In genomic region chr18:35771172-35771571, GRCh38 we compare ENCODE assay signal across 28 cellular contexts.
"Had no signal": no experiment of that assay in that cellular context is flagged by ENCODE, and none has a peak within 500 bp of the region (broad histone marks: within the 10 kb centered on the region; RNA-seq: fewer than 3 reads in every experiment).

No MANE protein-coding gene starts in this region.

- H3K27me3 ChIP-seq: stomach, suprapubic skin, testis, thyroid gland, tibial nerve, transverse colon, upper lobe of left lung, upper lobe of right lung, uterus, vagina had no signal

- H3K4me3 ChIP-seq: stomach, suprapubic skin, testis, thoracic aorta, thyroid gland, tibial artery, tibial nerve, transverse colon, upper lobe of left lung, upper lobe of right lung, uterus, vagina had no signal

- DNase-seq: stimulated activated CD4-positive, alpha-beta T cell treated with anti-CD3 and anti-CD28 coated beads, Interleukin-2, amount 100 ng/mL, for 48 hours; stimulated activated CD4-positive, alpha-beta T cell treated with anti-CD3 and anti-CD28 coated beads, Interleukin-4, amount 100 ng/mL, for 1 hour; stimulated activated CD4-positive, alpha-beta T cell treated with anti-CD3 and anti-CD28 coated beads, Interleukin-4, amount 100 ng/mL, for 24 hours; stimulated activated CD4-positive, alpha-beta T cell treated with anti-CD3 and anti-CD28 coated beads, Interleukin-4, amount 100 ng/mL, for 4 hours; stimulated activated CD8-positive, alpha-beta memory T cell treated with anti-CD3 and anti-CD28 coated beads, Interleukin-4, amount 100 ng/mL, for 48 hours; stimulated activated naive B cell treated with anti-CD40 and anti-IgM and Interleukin-4, amounts not matched to agents 10 μg/mL and 1 μg/mL and 100 μg/mL, for 72 hours; stimulated activated naive CD4-positive, alpha-beta T cell; stimulated activated naive CD4-positive, alpha-beta T cell treated with Interleukin-2 at 50 U/mL for 16 hours; stimulated activated naive CD8-positive, alpha-beta T cell treated with anti-CD3 and anti-CD28 coated beads, Interleukin-15, amount 100 ng/mL, for 72 hours; stimulated activated naive CD8-positive, alpha-beta T cell treated with anti-CD3 and anti-CD28 coated beads, Interleukin-15, Interleukin-2, amounts not matched to agents 100 U/mL and 50 U/mL, for 24 hours; stomach; substantia nigra; testis; thyroid gland; tibial artery; transverse colon; trophoblast cell; upper lobe of left lung; upper lobe of right lung; uterus had no signal

- H3K36me3 ChIP-seq: stomach, suprapubic skin, thoracic aorta, thyroid gland, tibial artery, tibial nerve, transverse colon, upper lobe of left lung, upper lobe of right lung, uterus, vagina had no signal

- H3K9me3 ChIP-seq: stomach, suprapubic skin, testis, thoracic aorta, thyroid gland, tibial artery, tibial nerve, transverse colon, upper lobe of left lung, upper lobe of right lung, uterus, vagina had no signal

- H3K4me1 ChIP-seq: stomach, suprapubic skin, testis, thyroid gland, tibial artery, tibial nerve, transverse colon, upper lobe of left lung, upper lobe of right lung, uterus, vagina had no signal

- H3K36me3 Mint-ChIP-seq: stimulated activated effector memory CD8-positive, alpha-beta T cell treated with anti-CD3 and anti-CD28 coated beads, Interleukin-12 subunit alpha, Interleukin-12 subunit beta, amount 100 ng/mL, for 72 hours; stimulated activated memory B cell treated with anti-CD40 and anti-IgM and Interleukin-4, amounts not matched to agents 10 μg/mL and 1 μg/mL and 100 μg/mL, for 72 hours; stimulated activated naive B cell treated with anti-CD40 and anti-IgM and Interleukin-4, amounts not matched to agents 10 μg/mL and 1 μg/mL and 100 μg/mL, for 72 hours; type B pancreatic cell had no signal

- H3K27ac Mint-ChIP-seq: stimulated activated effector memory CD8-positive, alpha-beta T cell treated with anti-CD3 and anti-CD28 coated beads, Interleukin-12 subunit alpha, Interleukin-12 subunit beta, amount 100 ng/mL, for 72 hours; stimulated activated memory B cell treated with anti-CD40 and anti-IgM and Interleukin-4, amounts not matched to agents 10 μg/mL and 1 μg/mL and 100 μg/mL, for 72 hours; stimulated activated naive B cell treated with anti-CD40 and anti-IgM and Interleukin-4, amounts not matched to agents 10 μg/mL and 1 μg/mL and 100 μg/mL, for 72 hours; stimulated activated naive CD8-positive, alpha-beta T cell treated with anti-CD3 and anti-CD28 coated beads, Interleukin-15, amount 100 ng/mL, for 72 hours; stimulated activated naive CD8-positive, alpha-beta T cell treated with anti-CD3 and anti-CD28 coated beads, Interleukin-15, Interleukin-2, amounts not matched to agents 100 ng/mL and 50 ng/mL, for 24 hours; type B pancreatic cell had no signal

- H3K27me3 Mint-ChIP-seq: stimulated activated memory B cell treated with anti-CD40 and anti-IgM and Interleukin-4, amounts not matched to agents 10 μg/mL and 1 μg/mL and 100 μg/mL, for 72 hours had no signal

- H3K4me1 Mint-ChIP-seq: stimulated activated effector memory CD8-positive, alpha-beta T cell treated with anti-CD3 and anti-CD28 coated beads, Interleukin-12 subunit alpha, Interleukin-12 subunit beta, amount 100 ng/mL, for 72 hours; stimulated activated naive B cell treated with anti-CD40 and anti-IgM and Interleukin-4, amounts not matched to agents 10 μg/mL and 1 μg/mL and 100 μg/mL, for 72 hours had no signal

- H3K9me3 Mint-ChIP-seq: stimulated activated effector memory CD8-positive, alpha-beta T cell treated with anti-CD3 and anti-CD28 coated beads, Interleukin-12 subunit alpha, Interleukin-12 subunit beta, amount 100 ng/mL, for 72 hours; stimulated activated memory B cell treated with anti-CD40 and anti-IgM and Interleukin-4, amounts not matched to agents 10 μg/mL and 1 μg/mL and 100 μg/mL, for 72 hours; stimulated activated naive CD8-positive, alpha-beta T cell treated with anti-CD3 and anti-CD28 coated beads, Interleukin-15, amount 100 ng/mL, for 72 hours; stimulated activated naive CD8-positive, alpha-beta T cell treated with anti-CD3 and anti-CD28 coated beads, Interleukin-15, Interleukin-2, amounts not matched to agents 100 ng/mL and 50 ng/mL, for 24 hours had no signal

- H3K4me3 Mint-ChIP-seq: stimulated activated effector memory CD8-positive, alpha-beta T cell treated with anti-CD3 and anti-CD28 coated beads, Interleukin-12 subunit alpha, Interleukin-12 subunit beta, amount 100 ng/mL, for 72 hours; stimulated activated memory B cell treated with anti-CD40 and anti-IgM and Interleukin-4, amounts not matched to agents 10 μg/mL and 1 μg/mL and 100 μg/mL, for 72 hours; stimulated activated naive B cell treated with anti-CD40 and anti-IgM and Interleukin-4, amounts not matched to agents 10 μg/mL and 1 μg/mL and 100 μg/mL, for 72 hours; stimulated activated naive CD8-positive, alpha-beta T cell treated with anti-CD3 and anti-CD28 coated beads, Interleukin-15, amount 100 ng/mL, for 72 hours; stimulated activated naive CD8-positive, alpha-beta T cell treated with anti-CD3 and anti-CD28 coated beads, Interleukin-15, Interleukin-2, amounts not matched to agents 100 ng/mL and 50 ng/mL, for 24 hours; type B pancreatic cell had no signal

- H3K27ac ChIP-seq: stomach, suprapubic skin, testis, thoracic aorta, thyroid gland, tibial artery, tibial nerve, transverse colon, upper lobe of left lung, upper lobe of right lung, uterus, vagina had no signal
